ENCODE assay signal across 1 cellular context in genomic region chr3:148262980-148263379, GRCh38.
TF ChIP-seq lines count a peak whose summit lies in the region.

No MANE protein-coding gene starts in this region.

TF ChIP-seq in HepG2, 621 proteins besides CTCF, POLR2A, EP300 and RAD21 (continued from another document and continues in another):
- TF ChIP-seq NAIF1 (CRISPR knock-in tag; IDR thresholded peaks at IDR 0.05; ENCODE audit: borderline replicate concordance) (no peak), GTF2F1 (IDR thresholded peaks at IDR 0.05; ENCODE audit: low read length) (no peak), ZNF318 (CRISPR knock-in tag; IDR thresholded peaks at IDR 0.05) (no peak), ASH2L (IDR thresholded peaks at IDR 0.05; ENCODE audit: insufficient read length, low read depth, low read length) (no peak), NFIB (CRISPR knock-in tag; IDR thresholded peaks at IDR 0.05; ENCODE audit: borderline replicate concordance) (no peak), NR2C2 (CRISPR knock-in tag; IDR thresholded peaks at IDR 0.05; ENCODE audit: borderline replicate concordance) (peak; percentile 46; the same call in 1 of the 2 replicates), SPEN (CRISPR knock-in tag; IDR thresholded peaks at IDR 0.05; ENCODE audit: low read depth) (no peak), DDIT3 (CRISPR knock-in tag; IDR thresholded peaks at IDR 0.05) (no peak), ELF3 (CRISPR knock-in tag; IDR thresholded peaks at IDR 0.05) (no peak), THAP7 (CRISPR knock-in tag; IDR thresholded peaks at IDR 0.05) (no peak), SNAPC5 (CRISPR knock-in tag; IDR thresholded peaks at IDR 0.05; ENCODE audit: borderline replicate concordance) (no peak), FOXM1 (CRISPR knock-in tag; IDR thresholded peaks at IDR 0.05) (no peak), ISL2 (CRISPR knock-in tag; IDR thresholded peaks at IDR 0.05) (peak; percentile 27; the same call in 1 of the 2 replicates), TCF7 (IDR thresholded peaks at IDR 0.05; ENCODE audit: low read depth) (peak; percentile 8; the same call in 1 of the 2 replicates), ETV6 (CRISPR knock-in tag; conservative IDR thresholded peaks at IDR 0.05) (no peak), IRF2 (CRISPR knock-in tag; IDR thresholded peaks at IDR 0.05) (no peak), RFX1 (IDR thresholded peaks at IDR 0.05) (no peak), FOXO4 (CRISPR knock-in tag; conservative IDR thresholded peaks at IDR 0.05) (no peak), ZNF629 (CRISPR knock-in tag; conservative IDR thresholded peaks at IDR 0.05) (no peak), KMT2A (CRISPR knock-in tag; IDR thresholded peaks at IDR 0.05) (no peak), ZBTB21 (CRISPR knock-in tag; IDR thresholded peaks at IDR 0.05) (no peak), ZNF644 (CRISPR knock-in tag; IDR thresholded peaks at IDR 0.05; ENCODE audit: low read depth) (peak; percentile 76; the same call in 1 of the 2 replicates), NR2F2 (IDR thresholded peaks at IDR 0.05; ENCODE audit: borderline replicate concordance, low read depth) (peak; percentile 84), CCDC6 (CRISPR knock-in tag; IDR thresholded peaks at IDR 0.05) (no peak), ZNF746 (CRISPR knock-in tag; IDR thresholded peaks at IDR 0.05) (no peak), ZNF546 (CRISPR knock-in tag; conservative IDR thresholded peaks at IDR 0.05) (no peak), ZNF691 (CRISPR knock-in tag; IDR thresholded peaks at IDR 0.05; ENCODE audit: borderline replicate concordance, low read depth) (no peak), ONECUT2 (CRISPR knock-in tag; IDR thresholded peaks at IDR 0.05) (peak; percentile 79), GPN1 (CRISPR knock-in tag; IDR thresholded peaks at IDR 0.05; ENCODE audit: borderline replicate concordance) (no peak), ZNF558 (CRISPR knock-in tag; IDR thresholded peaks at IDR 0.05; ENCODE audit: borderline replicate concordance) (no peak), ZHX1 (CRISPR knock-in tag; IDR thresholded peaks at IDR 0.05; ENCODE audit: low read depth) (no peak), THAP8 (CRISPR knock-in tag; IDR thresholded peaks at IDR 0.05; ENCODE audit: borderline replicate concordance) (no peak), POGZ (CRISPR knock-in tag; IDR thresholded peaks at IDR 0.05) (peak; percentile 86), HNRNPH1 (optimal IDR thresholded peaks at IDR 0.05; ENCODE audit: low read depth, low read length) (no peak), ARID3A (IDR thresholded peaks at IDR 0.05; ENCODE audit: low read depth, low read length) (peak; percentile 64; the same call in 1 of the 2 replicates)
